In genomic region chr10:96446966-96447596, GRCh38 we compare ENCODE assay signal across 24 cellular contexts.
A peak's percentile ranks its signal among the peaks of the same experiment; 100 is the strongest.
DNase-seq lines count a peak whose midpoint lies in the region; ATAC-seq and TF ChIP-seq lines count a peak whose summit lies in the region.
"Had no signal": no experiment of that assay in that cellular context is flagged by ENCODE, and none has a peak within 500 bp of the region (broad histone marks: within the 10 kb centered on the region; RNA-seq: fewer than 3 reads in every experiment).

No MANE protein-coding gene starts in this region.

- H3K27ac ChIP-seq in heart left ventricle (peak overlapping the region in 1 of 12 donors; percentile 18), esophagus muscularis mucosa (replicated peaks in 1 of 4) (no peak overlapping the region)
- H3K27ac ChIP-seq: 22Rv1, C4-2B, HL-60 had no signal

- H3K36me3 Mint-ChIP-seq in neural crest cell (ENCODE audit: low read depth), result no peaks in the 10 kb centered on the region
- H3K36me3 Mint-ChIP-seq: CD8-positive, alpha-beta T cell had no signal

- no peak for DNase-seq in Right ventricle myocardium superior
- DNase-seq in heart left ventricle, result no peak
- peak; percentile 68 for DNase-seq in esophagus muscularis mucosa (ENCODE audit: extremely low spot score)
- DNase-seq in neural crest cell (ENCODE audit: low read depth, low spot score), result no peak
- no peak for DNase-seq in GF-D8 (lab: John Stamatoyannopoulos, UW)
- DNase-seq in activated CD4-positive, CD25-positive, alpha-beta regulatory T cell treated with anti-CD3 and anti-CD28 coated beads, Interleukin-2, amount 50 U/mL, for 72 hours, result no peak
- DNase-seq in effector CD8-positive, alpha-beta T cell (lab: John Stamatoyannopoulos, UW), result no peak
- DNase-seq: Caco-2; CD8-positive, alpha-beta T cell; DMS 273 treated with DMSO at 0.1 percent for 48 hours; DMS79; EL; NCI-H1092; NCI-H1436; NCI-H187; NCI-H2081 treated with DMSO at 0.1 percent for 48 hours; NCI-H2171; NCI-H524; NCI-H748 treated with DMSO at 0.1 percent for 48 hours; PC-3 had no signal

- TF ChIP-seq CTCF in heart left ventricle (IDR thresholded peaks at IDR 0.05) (no peak), esophagus muscularis mucosa (IDR thresholded peaks at IDR 0.05) (no peak), neural crest cell (conservative IDR thresholded peaks at IDR 0.05) (no peak)

- peaks cover 56% of the 10 kb centered on the region for H3K4me1 Mint-ChIP-seq in neural crest cell
- H3K4me1 Mint-ChIP-seq: B cell had no signal

- H3K9me3 ChIP-seq in heart left ventricle, result no peaks in the 10 kb centered on the region
- H3K9me3 ChIP-seq in esophagus muscularis mucosa, result no peaks in the 10 kb centered on the region
- H3K9me3 ChIP-seq: Caco-2 had no signal

- no peak overlapping the region for H3K4me3 Mint-ChIP-seq in neural crest cell
- H3K4me3 Mint-ChIP-seq: B cell; CD8-positive, alpha-beta T cell had no signal

- intact Hi-C loops in Right ventricle myocardium superior (cut with DNase I), result no loop called here
- intact Hi-C loops in heart left ventricle (cut with DNase I), result no loop called here
- intact Hi-C loops in esophagus muscularis mucosa (cut with DNase I), result no loop called here

- H3K27me3 ChIP-seq in heart left ventricle (no peaks in the 10 kb centered on the region), esophagus muscularis mucosa (peaks cover 0 to 3% (median 0%) of the 10 kb centered on the region in 4 donors)

- TF ChIP-seq POLR2A in heart left ventricle (IDR thresholded peaks at IDR 0.05) (no peak), esophagus muscularis mucosa (IDR thresholded peaks at IDR 0.05; ENCODE audit: low read depth) (no peak)

- ATAC-seq in Right ventricle myocardium superior (ENCODE audit: poor library complexity) (peak; percentile 17), heart left ventricle (no peak)
- ATAC-seq: CD8-positive, alpha-beta T cell; PC-3 had no signal

- peak overlapping the region; percentile 51 for H3K27ac Mint-ChIP-seq in neural crest cell (ENCODE audit: unreplicated experiment)
- H3K27ac Mint-ChIP-seq: B cell; CD8-positive, alpha-beta T cell had no signal

- H3K4me1 ChIP-seq in heart left ventricle (peaks cover 0 to 34% (median 4%) of the 10 kb centered on the region in 12 donors), esophagus muscularis mucosa (peaks cover 0 to 5% (median 0%) of the 10 kb centered on the region in 4 donors)

- 49 to 68% (median 57%) methylated on average over 10 of the region's 10 CpGs for WGBS in heart left ventricle, 4 donors
- 73% methylated on average over 10 of the region's 10 CpGs for WGBS in esophagus muscularis mucosa

- H3K36me3 ChIP-seq in heart left ventricle (no peaks in the 10 kb centered on the region), esophagus muscularis mucosa (no peaks in the 10 kb centered on the region)

- H3K9me3 Mint-ChIP-seq in neural crest cell, result peaks cover 6% of the 10 kb centered on the region
- H3K9me3 Mint-ChIP-seq: CD8-positive, alpha-beta T cell had no signal

- H3K4me3 ChIP-seq in heart left ventricle, result no peak overlapping the region
- H3K4me3 ChIP-seq in esophagus muscularis mucosa, result no peak overlapping the region

- no peaks in the 10 kb centered on the region for H3K27me3 Mint-ChIP-seq in neural crest cell (ENCODE audit: low read depth)

- TF ChIP-seq EP300 in esophagus muscularis mucosa (IDR thresholded peaks at IDR 0.05), result no peak
